Comparison of ENCODE assay signal across 10 cellular contexts in the genomic region with DNA sequence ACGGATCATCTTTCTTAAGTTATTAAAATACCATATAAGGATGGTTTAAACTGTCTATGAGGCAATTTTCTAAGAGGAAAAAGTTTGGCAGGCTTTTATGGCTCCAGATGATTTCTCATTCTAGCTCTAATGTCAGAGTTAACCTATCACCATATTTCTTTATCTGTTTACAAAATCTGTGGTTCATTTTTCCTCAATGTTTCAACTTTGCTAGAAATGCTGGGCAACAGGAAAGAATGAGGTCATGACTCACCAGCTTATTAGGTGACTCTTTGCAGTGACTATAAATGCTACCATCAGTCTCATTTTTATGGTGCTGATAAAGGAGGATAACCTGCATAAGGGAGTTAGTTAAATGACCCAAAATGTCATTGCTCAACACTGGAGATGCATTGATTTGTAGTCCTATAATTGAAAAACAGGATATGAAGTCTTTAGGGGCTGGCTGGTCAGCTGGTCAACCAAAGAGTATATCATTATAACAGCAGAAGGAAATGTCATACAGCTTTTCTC. TPM values are rescaled to one million over a fixed set of nuclear protein-coding genes. Genes with fewer than 3 reads are reported as not detected.
DNase-seq lines count a peak whose midpoint lies in the region; ATAC-seq, FAIRE-seq and TF ChIP-seq lines count a peak whose summit lies in the region.
"Had no signal": no experiment of that assay in that cellular context is flagged by ENCODE, and none has a peak within 500 bp of the region (broad histone marks: within the 10 kb centered on the region; RNA-seq: fewer than 3 reads in every experiment).

No MANE protein-coding gene starts in this region.

- peak; percentile 82 for DNase-seq in AG09319 (ENCODE audit: extremely low read depth, low read depth)
- peak; percentile 74 for DNase-seq in HT-29 (ENCODE audit: low spot score)
- DNase-seq in activated naive CD8-positive, alpha-beta T cell treated with anti-CD3 and anti-CD28 coated beads, Interleukin-2, amount 10 ng/mL, durations not matched to agents 7 days and 5 days: no peak
- no peak for DNase-seq in kidney
- DNase-seq in NCI-H2029 treated with DMSO at 0.1 percent for 48 hours (lab: John Stamatoyannopoulos, UW): no peak
- DNase-seq in NCI-H524 treated with DMSO at 0.1 percent for 48 hours (lab: John Stamatoyannopoulos, UW): no peak
- no peak for DNase-seq in inferior parietal cortex (ENCODE audit: extremely low spot score)
- DNase-seq: T-helper 9 cell had no signal

- H3K4me3 Mint-ChIP-seq in activated naive CD8-positive, alpha-beta T cell treated with anti-CD3 and anti-CD28 coated beads, Interleukin-2, amount 10 ng/mL, durations not matched to agents 7 days and 5 days: peak overlapping the region; percentile 4

- peak overlapping the region in 1 of 2 donors; percentile 61 for H3K27ac ChIP-seq in kidney (ENCODE audit: low read depth in 2 of 2, low read length in 2 of 2)
- H3K27ac ChIP-seq: cardiac muscle cell had no signal

- peaks cover 5% of the 10 kb centered on the region for H3K36me3 Mint-ChIP-seq in activated naive CD8-positive, alpha-beta T cell treated with anti-CD3 and anti-CD28 coated beads, Interleukin-2, amount 10 ng/mL, durations not matched to agents 7 days and 5 days

- H3K27ac Mint-ChIP-seq in activated naive CD8-positive, alpha-beta T cell treated with anti-CD3 and anti-CD28 coated beads, Interleukin-2, amount 10 ng/mL, durations not matched to agents 7 days and 5 days: peak overlapping the region; percentile 54

- H3K9me3 ChIP-seq in kidney (ENCODE audit: control insufficient read depth in 1 of 2, low read length in 2 of 2): no peaks in the 10 kb centered on the region

- H3K4me1 Mint-ChIP-seq in activated naive CD8-positive, alpha-beta T cell treated with anti-CD3 and anti-CD28 coated beads, Interleukin-2, amount 10 ng/mL, durations not matched to agents 7 days and 5 days: peaks cover 23% of the 10 kb centered on the region

- intact Hi-C loops in kidney (cut with DNase I): no loop called here

- peaks cover 0 to 2% of the 10 kb centered on the region in 2 donors for H3K4me1 ChIP-seq in kidney (ENCODE audit: control insufficient read depth in 1 of 2, insufficient read depth in 1 of 2, low read depth in 1 of 2, low read length in 2 of 2)

- ATAC-seq in activated naive CD8-positive, alpha-beta T cell treated with anti-CD3 and anti-CD28 coated beads, Interleukin-2, amount 10 ng/mL, durations not matched to agents 7 days and 5 days (ENCODE audit: low read depth): peak; percentile 77
- no peak for ATAC-seq in GM19395 (IDR thresholded peaks at IDR 0.05; ENCODE audit: unreplicated experiment)

- H3K4me3 ChIP-seq in kidney (ENCODE audit: low read length in 2 of 2): no peak overlapping the region
- H3K4me3 ChIP-seq: cardiac muscle cell had no signal

- H3K27me3 Mint-ChIP-seq in activated naive CD8-positive, alpha-beta T cell treated with anti-CD3 and anti-CD28 coated beads, Interleukin-2, amount 10 ng/mL, durations not matched to agents 7 days and 5 days: no peaks in the 10 kb centered on the region

- TF ChIP-seq CTCF in AG09319 (IDR thresholded peaks at IDR 0.05; ENCODE audit: low read depth, low read length) (no peak), kidney (IDR thresholded peaks at IDR 0.05; ENCODE audit: borderline replicate concordance, extremely low read depth, insufficient read depth) (no peak)

- H3K36me3 ChIP-seq in kidney (ENCODE audit: control insufficient read depth in 1 of 2, insufficient read depth in 2 of 2, low read length in 2 of 2): no peaks in the 10 kb centered on the region
- H3K36me3 ChIP-seq: cardiac muscle cell had no signal

- FAIRE-seq in kidney (lab: Jason Lieb, UNC): peak; percentile 3

- H3K9me3 Mint-ChIP-seq in activated naive CD8-positive, alpha-beta T cell treated with anti-CD3 and anti-CD28 coated beads, Interleukin-2, amount 10 ng/mL, durations not matched to agents 7 days and 5 days: peaks cover 4% of the 10 kb centered on the region

- POLR2A ChIA-PET in activated naive CD8-positive, alpha-beta T cell treated with anti-CD3 and anti-CD28 coated beads, Interleukin-2, amount 10 ng/mL, durations not matched to agents 7 days and 5 days (lab: Charles Lee): interaction anchor here (1.1 to 1.6 kb wide), 3 partner anchors 24 to 234 kb away, joined by 3 read pairs; partner anchors contain the start of gene MDM1

- no peak overlapping the region for H3K9ac ChIP-seq in kidney (ENCODE audit: low read length in 2 of 2)

RNA-seq across cellular contexts. Expression of gene RAP1B, which starts 45.3 kb away (rescaled TPM):
- 57.8 and 58.9 TPM in 2 replicates for total RNA-seq in HT-29 (2014; rRNA removed; shearing (Covaris generic))
- 100 to 1,000 TPM; 233 to 257 TPM for total RNA-seq in activated naive CD8-positive, alpha-beta T cell treated with anti-CD3 and anti-CD28 coated beads, Interleukin-2, amount 10 ng/mL, durations not matched to agents 7 days and 5 days
- 157 TPM for total RNA-seq in kidney
- polyA plus RNA-seq in kidney (ENCODE audit: insufficient read depth, low read depth, low replicate concordance): 102 TPM

Comparison
In these comparisons a context has a peak if more than half of its experiments do, and no peak if none do; other contexts are left out.
1. DNase-seq: peak in AG09319 (single experiment) and HT-29 (single experiment); none in activated naive CD8-positive, alpha-beta T cell treated with anti-CD3 and anti-CD28 coated beads, Interleukin-2, amount 10 ng/mL, durations not matched to agents 7 days and 5 days (single experiment), kidney (single experiment), NCI-H2029 treated with DMSO at 0.1 percent for 48 hours (single experiment), NCI-H524 treated with DMSO at 0.1 percent for 48 hours (single experiment) and inferior parietal cortex (single experiment).